Comparison of ENCODE assay signal across 9 cellular contexts in genomic region chr12:104719700-104720345, GRCh38.
A peak's percentile ranks its signal among the peaks of the same experiment; 100 is the strongest.
DNase-seq lines count a peak whose midpoint lies in the region; ATAC-seq, FAIRE-seq and TF ChIP-seq lines count a peak whose summit lies in the region.
"Had no signal": no experiment of that assay in that cellular context is flagged by ENCODE, and none has a peak within 500 bp of the region (broad histone marks: within the 10 kb centered on the region; RNA-seq: fewer than 3 reads in every experiment).

No MANE protein-coding gene starts in this region.

- H3K27ac Mint-ChIP-seq in HFFc6 (peak overlapping the region; percentile 70; the same call in 1 of the 2 replicates), Calu3 (ENCODE audit: unreplicated experiment) (no peak overlapping the region)

- H4K20me1 ChIP-seq in GM12878 (ENCODE audit: control insufficient read depth, insufficient read depth): no peaks in the 10 kb centered on the region

- H3K79me2 ChIP-seq in GM12878 (ENCODE audit: control insufficient read depth, insufficient read depth, low read length) (peaks cover 14% of the 10 kb centered on the region), trophoblast cell (ENCODE audit: control insufficient read depth, insufficient read depth, low read length, poor library complexity) (no peaks in the 10 kb centered on the region)

- H3K36me3 Mint-ChIP-seq in HFFc6 (ENCODE audit: low read depth): no peaks in the 10 kb centered on the region
- H3K36me3 Mint-ChIP-seq in Calu3 (ENCODE audit: insufficient read depth, unreplicated experiment): no peaks in the 10 kb centered on the region

- H3K4me2 ChIP-seq in GM12878 (ENCODE audit: control insufficient read depth, insufficient read depth) (peak overlapping the region; percentile 78), trophoblast cell (ENCODE audit: low read length) (no peak overlapping the region)
- H3K4me2 ChIP-seq: PC-9 had no signal

- TF ChIP-seq POLR2A in GM12878 (IDR thresholded peaks at IDR 0.05; ENCODE audit: low read depth, low read length): no peak

- BruUV-seq in GM12878 (replicated peaks; lab: Mats Ljungman, UMichigan): no TSS peak
- no TSS peak for BruUV-seq in Calu3 (replicated peaks; lab: Mats Ljungman, UMichigan)

- H2BK12ac ChIP-seq in trophoblast cell (ENCODE audit: low read length): no peak overlapping the region

- H2AFZ ChIP-seq in GM12878 (ENCODE audit: control insufficient read depth, low read depth, low read length) (peak overlapping the region; percentile 58), trophoblast cell (ENCODE audit: insufficient read depth, low read length, poor library complexity) (no peak overlapping the region)
- H2AFZ ChIP-seq: PC-9 had no signal

- H3K4me1 Mint-ChIP-seq in HFFc6 (ENCODE audit: low read depth) (peaks cover 24% of the 10 kb centered on the region), Calu3 (ENCODE audit: low read depth, unreplicated experiment) (no peaks in the 10 kb centered on the region)

- 86% methylated on average over 13 of the region's 13 CpGs for WGBS in GM12878 (ENCODE audit: insufficient coverage, insufficient replicate concordance, low lambda C conversion rate, missing lambda C conversion rate)
- WGBS in trophoblast cell (ENCODE audit: extremely low coverage, insufficient coverage, insufficient read length): no CpG with 5 or more reads among the region's 13 CpGs

- H3K4me3 Mint-ChIP-seq in HFFc6 (peak overlapping the region; percentile 81), Calu3 (ENCODE audit: low read depth, unreplicated experiment) (no peak overlapping the region)

- in situ Hi-C loops in GM12878 (cut with MboI): no loop called here

- CTCF ChIA-PET in GM12878 (lab: Yijun Ruan, JAX) (interaction anchor here (1.0 to 2.7 kb wide), 3 partner anchors 21 to 338 kb away, joined by 3 to 9 read pairs (median 4); no protein-coding TSS in a partner anchor), Calu3 (lab: Charles Lee) (no interaction called here)

- H3K23ac ChIP-seq in trophoblast cell (ENCODE audit: low read length): no peak overlapping the region

- DNase-seq in AG10803 (ENCODE audit: low read depth) (no peak), HFFc6 (no peak), GM12878 (ENCODE audit: low read depth, low spot score) (no peak), Calu3 (no peak), DMS53 (lab: John Stamatoyannopoulos, UW) (no peak), trophoblast cell (no peak)
- DNase-seq: PC-9 had no signal

- RAD21 ChIA-PET in GM12878 (lab: Charles Lee; ENCODE audit: unreplicated experiment): interaction anchor here (0.7 to 1.8 kb wide), 9 partner anchors 20 to 338 kb away, joined by 3 to 7 read pairs (median 3); no protein-coding TSS in a partner anchor

- no peak overlapping the region for H4K8ac ChIP-seq in trophoblast cell (ENCODE audit: low read depth, low read length)

- TF ChIP-seq EP300 in GM12878 (IDR thresholded peaks at IDR 0.05; ENCODE audit: borderline replicate concordance in 1 of 2, control insufficient read depth in 1 of 2, low read depth in 2 of 2, low read length in 2 of 2): no peak

- no peak overlapping the region for H3K18ac ChIP-seq in trophoblast cell (ENCODE audit: low read length)

- no peak overlapping the region for H4K12ac ChIP-seq in trophoblast cell (ENCODE audit: low read depth, low read length)

- intact Hi-C loops in GM12878 (cut with micrococcal nuclease; ENCODE audit: unreplicated experiment): loop anchor here (5.0 kb wide), 1 partner anchor 68 kb away; no protein-coding TSS in a partner anchor
- intact Hi-C loops in Calu3 (cut with micrococcal nuclease; ENCODE audit: unreplicated experiment): no loop called here

- H2BK120ac ChIP-seq in trophoblast cell (ENCODE audit: insufficient read depth, low read length, poor library complexity): no peak overlapping the region

- H3K9me3 Mint-ChIP-seq in HFFc6 (no peaks in the 10 kb centered on the region), Calu3 (ENCODE audit: low read depth, unreplicated experiment) (no peaks in the 10 kb centered on the region)

- SMC1A ChIA-PET in GM12878 (lab: Charles Lee; ENCODE audit: uncharacterized antibody, unreplicated experiment): interaction anchor here (0.9 to 2.7 kb wide), 11 partner anchors 13 to 338 kb away, joined by 3 to 15 read pairs (median 5); no protein-coding TSS in a partner anchor

- H4K91ac ChIP-seq in trophoblast cell (ENCODE audit: low read depth, low read length): no peak overlapping the region

- peaks cover 9% of the 10 kb centered on the region for H3K27me3 Mint-ChIP-seq in HFFc6 (ENCODE audit: insufficient read depth)
- peaks cover 65% of the 10 kb centered on the region for H3K27me3 Mint-ChIP-seq in Calu3 (ENCODE audit: unreplicated experiment)

- H3K27me3 ChIP-seq in GM12878 (replicated peaks in 1 of 2; ENCODE audit: control insufficient read depth in 2 of 2, insufficient read depth in 2 of 2, low read length in 1 of 2) (no peaks in the 10 kb centered on the region; a peak in 1 of 4 replicates), mucosa of stomach (ENCODE audit: control insufficient read depth, insufficient read depth, low read length) (peaks cover 13% of the 10 kb centered on the region), trophoblast cell (ENCODE audit: insufficient read depth, low read length) (no peaks in the 10 kb centered on the region)

- H3K9me3 ChIP-seq in GM12878 (replicated peaks; ENCODE audit: control insufficient read depth, insufficient read depth, low read length) (no peaks in the 10 kb centered on the region), mucosa of stomach (ENCODE audit: control insufficient read depth, low read length) (no peaks in the 10 kb centered on the region), trophoblast cell (ENCODE audit: insufficient read depth, low read depth, low read length) (no peaks in the 10 kb centered on the region)

- FAIRE-seq in GM12878 (lab: Jason Lieb, UNC): no peak

- H3K27ac ChIP-seq in GM12878 (ENCODE audit: control insufficient read depth, insufficient read depth) (peak overlapping the region; percentile 92), trophoblast cell (ENCODE audit: low read depth, low read length) (no peak overlapping the region)
- H3K27ac ChIP-seq: PC-9 had no signal

- H3K9ac ChIP-seq in GM12878 (ENCODE audit: control insufficient read depth, insufficient read depth, low read length): peak overlapping the region; percentile 78
- peak overlapping the region; percentile 18 for H3K9ac ChIP-seq in mucosa of stomach (ENCODE audit: low read length)
- no peak overlapping the region for H3K9ac ChIP-seq in trophoblast cell (ENCODE audit: low read length)

- H2BK5ac ChIP-seq in trophoblast cell (ENCODE audit: low read depth, low read length, poor library complexity): no peak overlapping the region

- H3K4me3 ChIP-seq in AG10803 (ENCODE audit: low read length): peak overlapping the region; percentile 7; the same call in 1 of the 2 replicates
- H3K4me3 ChIP-seq in GM12878: peak overlapping the region; percentile 40
- H3K4me3 ChIP-seq in mucosa of stomach (ENCODE audit: low read length): no peak overlapping the region
- H3K4me3 ChIP-seq in trophoblast cell (ENCODE audit: low read depth, low read length): no peak overlapping the region
- H3K4me3 ChIP-seq: PC-9 had no signal

- H3K36me3 ChIP-seq in GM12878 (ENCODE audit: control insufficient read depth in 2 of 2, insufficient read depth in 2 of 2, low read length in 1 of 2): no peaks in the 10 kb centered on the region
- no peaks in the 10 kb centered on the region for H3K36me3 ChIP-seq in mucosa of stomach (ENCODE audit: control insufficient read depth, insufficient read depth, low read length)
- peaks cover 0 to 5% of the 10 kb centered on the region in 2 experiments for H3K36me3 ChIP-seq in trophoblast cell (ENCODE audit: control insufficient read depth in 1 of 2, insufficient read depth in 2 of 2, low read length in 2 of 2)

- no peak overlapping the region for H3K4ac ChIP-seq in trophoblast cell (ENCODE audit: low read depth, low read length)

- H3K4me1 ChIP-seq in GM12878 (ENCODE audit: control insufficient read depth, insufficient read depth, low read length) (peaks cover 35% of the 10 kb centered on the region), mucosa of stomach (ENCODE audit: control insufficient read depth, insufficient read depth, low read length) (peaks cover 9% of the 10 kb centered on the region), trophoblast cell (ENCODE audit: control insufficient read depth in 1 of 2, insufficient read depth in 2 of 2, low read length in 2 of 2) (peaks cover 13 to 24% of the 10 kb centered on the region in 2 experiments)

- H2AK5ac ChIP-seq in trophoblast cell (ENCODE audit: low read length): no peak overlapping the region

- no peak overlapping the region for H3K14ac ChIP-seq in trophoblast cell (ENCODE audit: low read length)

- no peak for TF ChIP-seq RAD21 in GM12878 (IDR thresholded peaks at IDR 0.05; ENCODE audit: insufficient read depth, low read depth, low read length)

- ATAC-seq in GM12878 (peak; percentile 4; the same call in 2 of the 3 replicates), GM21381 (IDR thresholded peaks at IDR 0.05; ENCODE audit: unreplicated experiment) (no peak)

- TF ChIP-seq CTCF in AG10803 (conservative IDR thresholded peaks at IDR 0.05; ENCODE audit: low read length) (no peak), HFFc6 (IDR thresholded peaks at IDR 0.05) (no peak), GM12878 (IDR thresholded peaks at IDR 0.05 in 2 of 3, conservative IDR thresholded peaks at IDR 0.05 in 1 of 3; ENCODE audit: control insufficient read depth in 2 of 3, extremely low read depth in 1 of 3, insufficient read depth in 1 of 3, low read depth in 3 of 3, low read length in 3 of 3) (no peak), Calu3 (IDR thresholded peaks at IDR 0.05; ENCODE audit: unreplicated experiment) (no peak)

- H3K79me1 ChIP-seq in trophoblast cell (ENCODE audit: low read length): peaks cover 2% of the 10 kb centered on the region

- POLR2A ChIA-PET in GM12878 (lab: Charles Lee): interaction anchor here (1.1 kb wide), 2 partner anchors 48 to 175 kb away, joined by 3 to 5 read pairs; no protein-coding TSS in a partner anchor

TF ChIP-seq in GM12878, 131 proteins besides CTCF, POLR2A, EP300 and RAD21:
- TF ChIP-seq SUPT20H (IDR thresholded peaks at IDR 0.05; ENCODE audit: borderline replicate concordance, control insufficient read depth, low read depth, low read length) (no peak), SREBF1 (IDR thresholded peaks at IDR 0.05; ENCODE audit: low read length) (no peak), CHD2 (IDR thresholded peaks at IDR 0.05; ENCODE audit: borderline replicate concordance, low read depth, low read length) (no peak)

Comparison
In these comparisons a context has a peak if more than half of its experiments do, and no peak if none do; other contexts are left out.
1. H3K4me3 ChIP-seq: peak in AG10803 (single experiment) and GM12878 (single experiment); none in mucosa of stomach (single experiment) and trophoblast cell (single experiment).